In genomic region chr1:20483098-20483832, GRCh38 we compare ENCODE assay signal across 11 cellular contexts. TPM values are rescaled to one million over a fixed set of nuclear protein-coding genes. Genes with fewer than 3 reads are reported as not detected.
DNase-seq lines count a peak whose midpoint lies in the region; ATAC-seq, FAIRE-seq and TF ChIP-seq lines count a peak whose summit lies in the region.
"Had no signal": no experiment of that assay in that cellular context is flagged by ENCODE, and none has a peak within 500 bp of the region (broad histone marks: within the 10 kb centered on the region; RNA-seq: fewer than 3 reads in every experiment).

No MANE protein-coding gene starts in this region.

- no peak overlapping the region for H2BK15ac ChIP-seq in H1 (ENCODE audit: low read length)

- POLR2A ChIA-PET in A549 (lab: Yijun Ruan, JAX) (interaction anchor here (3.4 kb wide), 1 partner anchor 10 kb away, joined by 21 read pairs; no protein-coding TSS in a partner anchor), H1 (lab: Charles Lee; ENCODE audit: partially characterized antibody) (interaction anchor here (0.7 to 1.7 kb wide), 8 partner anchors 10 to 277 kb away, joined by 3 to 8 read pairs (median 3); no protein-coding TSS in a partner anchor), GM10248 (lab: Yijun Ruan, JAX) (no interaction called here)

- H4K20me1 ChIP-seq in Loucy (ENCODE audit: insufficient read depth, low read length, poor library complexity, severe bottlenecking) (peaks cover 5% of the 10 kb centered on the region), H1 (replicated peaks in 1 of 2; ENCODE audit: control insufficient read depth in 1 of 2, insufficient read depth in 2 of 2, low read length in 2 of 2) (peaks cover 3 to 7% of the 10 kb centered on the region in 2 experiments)

- H3K4me3 ChIP-seq in A549 (peak overlapping the region; percentile 95), Loucy (ENCODE audit: low read length, poor library complexity, severe bottlenecking) (peak overlapping the region; percentile 33), H1 (ENCODE audit: extremely low read depth in 1 of 4, insufficient read depth in 2 of 4, low read depth in 3 of 4, low read length in 4 of 4) (peak overlapping the region; percentile 61 to 74 (median 68); a peak in 6 of 8 replicates), muscle layer of duodenum (ENCODE audit: low read depth in 1 of 2, low read length in 2 of 2) (peak overlapping the region; percentile 65 to 87)

- no peak overlapping the region for H3K23ac ChIP-seq in H1 (ENCODE audit: insufficient read length)

- H3K14ac ChIP-seq in H1 (ENCODE audit: insufficient read length): no peak overlapping the region

- no peaks in the 10 kb centered on the region for H3K79me1 ChIP-seq in H1 (ENCODE audit: low read depth, low read length)

- ATAC-seq in A549: no peak
- no peak for ATAC-seq in GM21423 (IDR thresholded peaks at IDR 0.05; ENCODE audit: unreplicated experiment)
- no peak for ATAC-seq in GM18870 (IDR thresholded peaks at IDR 0.05; ENCODE audit: unreplicated experiment)

- TF ChIP-seq EP300 in A549 (IDR thresholded peaks at IDR 0.05): no peak
- TF ChIP-seq EP300 in H1 (IDR thresholded peaks at IDR 0.05; ENCODE audit: borderline replicate concordance in 1 of 2, low read depth in 2 of 2, low read length in 2 of 2): no peak

- peaks cover 11% of the 10 kb centered on the region for H3F3A ChIP-seq in Loucy (ENCODE audit: low read depth)

- H2BK20ac ChIP-seq in H1 (ENCODE audit: low read length): no peak overlapping the region

- WGBS in A549 (ENCODE audit: missing lambda C conversion rate): 20% methylated on average over 16 of the region's 16 CpGs
- 35% methylated on average over 16 of the region's 16 CpGs; no CpG with 5 or more reads in 1 of the 2 experiments for WGBS in H1 (ENCODE audit: extremely low coverage in 1 of 2, insufficient coverage in 1 of 2, insufficient read length in 1 of 2, insufficient replicate concordance in 2 of 2, low coverage in 1 of 2, low lambda C conversion rate in 2 of 2, missing lambda C conversion rate in 1 of 2), 2 experiments

- no peak overlapping the region for H4K8ac ChIP-seq in H1 (ENCODE audit: extremely low read depth, insufficient read depth, low read length)

- H3K79me2 ChIP-seq in Loucy (ENCODE audit: insufficient read depth, low read length): peaks cover 10% of the 10 kb centered on the region; the same call in 1 of the 2 replicates
- H3K79me2 ChIP-seq in H1 (ENCODE audit: control insufficient read depth in 1 of 2, insufficient read depth in 2 of 2, low read length in 2 of 2): no peaks in the 10 kb centered on the region

- TF ChIP-seq CTCF in A549 (IDR thresholded peaks at IDR 0.05) (no peak), Loucy (conservative IDR thresholded peaks at IDR 0.05; ENCODE audit: low read length) (no peak), H1 (IDR thresholded peaks at IDR 0.05; ENCODE audit: control extremely low read depth in 1 of 3, insufficient read depth in 1 of 3, low read depth in 1 of 3, low read length in 3 of 3) (no peak), GM10248 (IDR thresholded peaks at IDR 0.05; ENCODE audit: control extremely low read depth, extremely low read depth, low read depth, missing control alignments) (no peak)

- no peak overlapping the region for H3K56ac ChIP-seq in H1 (replicated peaks; ENCODE audit: insufficient read length, low read depth, low read length)

- H3K9me3 ChIP-seq in A549 (no peaks in the 10 kb centered on the region), Loucy (ENCODE audit: insufficient read depth, low read depth, low read length) (no peaks in the 10 kb centered on the region), H1 (ENCODE audit: insufficient read depth in 2 of 2, low read depth in 1 of 2, low read length in 1 of 2) (no peaks in the 10 kb centered on the region), muscle layer of duodenum (ENCODE audit: control insufficient read depth in 1 of 2, low read length in 2 of 2) (no peaks in the 10 kb centered on the region)

- CTCF ChIA-PET in A549 (lab: Yijun Ruan, JAX) (interaction anchor here (0.9 to 4.7 kb wide), 14 partner anchors 9 to 270 kb away, joined by 3 to 28 read pairs (median 4); no protein-coding TSS in a partner anchor), H1 (lab: Charles Lee; ENCODE audit: partially characterized antibody) (interaction anchor here (0.6 to 3.7 kb wide), 15 partner anchors 10 to 383 kb away, joined by 3 to 42 read pairs (median 4); no protein-coding TSS in a partner anchor), GM10248 (lab: Yijun Ruan, JAX) (interaction anchor here (1.0 to 3.4 kb wide), 3 partner anchors 10 to 288 kb away, joined by 3 to 18 read pairs (median 5); no protein-coding TSS in a partner anchor)

- no peak overlapping the region for H3K4ac ChIP-seq in H1 (replicated peaks; ENCODE audit: insufficient read length, low read depth, low read length)

- H3K27ac ChIP-seq in A549: peak overlapping the region; percentile 98 to 99
- H3K27ac ChIP-seq in H1 (ENCODE audit: low read depth, low read length): no peak overlapping the region
- no peak overlapping the region for H3K27ac ChIP-seq in muscle layer of duodenum (ENCODE audit: low read length)

- no peak for TF ChIP-seq POLR2A in A549 (IDR thresholded peaks at IDR 0.05; ENCODE audit: low read length)
- no peak for TF ChIP-seq POLR2A in H1 (IDR thresholded peaks at IDR 0.05; ENCODE audit: control extremely low read depth in 1 of 2, low read depth in 2 of 2, low read length in 2 of 2)

- no peak for FAIRE-seq in A549 (lab: Jason Lieb, UNC)
- FAIRE-seq in H1 (lab: Jason Lieb, UNC): no peak
- FAIRE-seq: D721Med, RCC 7860 had no signal

- H3K9me2 ChIP-seq in Loucy (replicated peaks; ENCODE audit: low read depth, low read length): no peaks in the 10 kb centered on the region

- H3K4me1 ChIP-seq in A549: peaks cover 52% of the 10 kb centered on the region
- peaks cover 28% of the 10 kb centered on the region for H3K4me1 ChIP-seq in Loucy (ENCODE audit: insufficient read depth, low read length, poor library complexity, severe bottlenecking)
- H3K4me1 ChIP-seq in H1 (replicated peaks in 1 of 4; ENCODE audit: control insufficient read depth in 3 of 4, insufficient read depth in 4 of 4, low read length in 3 of 4): peaks cover 6 to 31% (median 13%) of the 10 kb centered on the region in 4 experiments
- H3K4me1 ChIP-seq in muscle layer of duodenum (ENCODE audit: control insufficient read depth in 1 of 2, insufficient read depth in 2 of 2, low read length in 2 of 2): peaks cover 0 to 42% of the 10 kb centered on the region in 2 donors

- no peak overlapping the region for H4K5ac ChIP-seq in H1 (ENCODE audit: insufficient read length, low read depth, low read length)

- H4K91ac ChIP-seq in H1 (replicated peaks; ENCODE audit: insufficient read length, low read length): no peak overlapping the region

- peak overlapping the region; percentile 37 for H3K9ac ChIP-seq in Loucy (ENCODE audit: low read depth, low read length, poor library complexity, severe bottlenecking)
- no peak overlapping the region for H3K9ac ChIP-seq in H1 (replicated peaks in 1 of 4; ENCODE audit: extremely low read depth in 1 of 4, low read depth in 3 of 4, low read length in 3 of 4)

- no peak overlapping the region for H2BK12ac ChIP-seq in H1 (ENCODE audit: low read depth, low read length)

- H2AFZ ChIP-seq in Loucy (ENCODE audit: low read length) (no peak overlapping the region), H1 (ENCODE audit: low read length) (no peak overlapping the region)

- no peaks in the 10 kb centered on the region for H3K27me3 ChIP-seq in Loucy (ENCODE audit: insufficient read depth, low read length, poor library complexity, severe bottlenecking)
- H3K27me3 ChIP-seq in H1 (replicated peaks in 1 of 4; ENCODE audit: control insufficient read depth in 3 of 4, extremely low read depth in 1 of 4, insufficient read depth in 3 of 4, low read length in 3 of 4): peaks cover 4 to 52% (median 32%) of the 10 kb centered on the region in 4 experiments
- H3K27me3 ChIP-seq in muscle layer of duodenum (ENCODE audit: low read depth, low read length): no peaks in the 10 kb centered on the region

- no peak overlapping the region for H3K18ac ChIP-seq in H1 (ENCODE audit: extremely low read depth, low read length)

- TF ChIP-seq RAD21 in A549 (conservative IDR thresholded peaks at IDR 0.05 in 1 of 2, IDR thresholded peaks at IDR 0.05 in 1 of 2) (no peak; a peak in 1 of 5 replicates), H1 (IDR thresholded peaks at IDR 0.05 in 1 of 2, conservative IDR thresholded peaks at IDR 0.05 in 1 of 2; ENCODE audit: low read depth in 2 of 2, low read length in 2 of 2) (no peak)

- H3K36me3 ChIP-seq in Loucy (ENCODE audit: insufficient read depth, low read length): no peaks in the 10 kb centered on the region
- no peaks in the 10 kb centered on the region for H3K36me3 ChIP-seq in H1 (ENCODE audit: control insufficient read depth in 2 of 4, insufficient read depth in 4 of 4, low read length in 3 of 4)
- no peaks in the 10 kb centered on the region for H3K36me3 ChIP-seq in muscle layer of duodenum (ENCODE audit: control insufficient read depth in 1 of 2, insufficient read depth in 2 of 2, low read length in 2 of 2)

- H3K4me2 ChIP-seq in A549: peak overlapping the region; percentile 86
- H3K4me2 ChIP-seq in Loucy (ENCODE audit: low read depth, low read length, poor library complexity, severe bottlenecking): peak overlapping the region; percentile 65
- peak overlapping the region; percentile 82 to 96 for H3K4me2 ChIP-seq in H1 (ENCODE audit: insufficient read depth in 1 of 2, low read depth in 2 of 2, low read length in 2 of 2)

- peaks cover 31% of the 10 kb centered on the region for H3K23me2 ChIP-seq in H1 (ENCODE audit: low read depth, low read length)

- no peak overlapping the region for H2BK5ac ChIP-seq in H1 (ENCODE audit: low read depth, low read length)

- no peak overlapping the region for H2BK120ac ChIP-seq in H1 (replicated peaks; ENCODE audit: low read depth, low read length)

- DNase-seq in A549 (ENCODE audit: low read depth in 1 of 2, low spot score in 1 of 2): no peak
- no peak for DNase-seq in H1 (ENCODE audit: low read depth in 1 of 2, low spot score in 2 of 2)
- no peak for DNase-seq in GM10248 (ENCODE audit: extremely low spot score)
- no peak for DNase-seq in GM03348 (ENCODE audit: low spot score)
- DNase-seq: activated naive CD4-positive, alpha-beta T cell treated with Interleukin-2 at 50 U/mL for 16 hours had no signal

- no peak overlapping the region for H2AK5ac ChIP-seq in H1 (ENCODE audit: low read depth, low read length)

RNA-seq across cellular contexts. Expression of gene CAMK2N1, which starts 2.7 kb away (rescaled TPM):
- polyA plus RNA-seq in A549 (2011; rRNA removed) (38.9 and 49.7 TPM in 2 replicates), A549 (2017; fragmentation: RNase III; extraction: RNeasy Plus Mini Kit Qiagen cat#74134 plus additional on column Dnase treatment) (35.8 to 56.4 TPM (median 55.1 TPM) in 3 replicates), H1 (2011; rRNA removed) (1.8 and 2.3 TPM in 2 replicates)
- 17.8 and 19.6 TPM in 2 replicates for polyA plus RNA-seq in A549 (2012; cell fraction: cytosol; rRNA removed)
- 4.7 and 5.6 TPM in 2 replicates for polyA plus RNA-seq in A549 (2012; cell fraction: nucleus; rRNA removed)
- polyA minus RNA-seq in A549 (2011; rRNA and poly(A)+ RNA removed): 11.5 and 12.5 TPM in 2 replicates
- 5.6 and 7.4 TPM in 2 replicates for total RNA-seq in H1 (2021; fragmentation: NEBNext Ultra II Directional; extraction: Animal tissue kit (Norgen Biotek cat#: 25700))
- 2.2 TPM for polyA plus RNA-seq in H1 (2011; cell fraction: cytosol; rRNA removed)
- polyA plus RNA-seq in H1 (2011; cell fraction: nucleus; rRNA removed): 2.4 TPM
- polyA plus RNA-seq in H1 (2012, experiment 1 of 2): 4.4 to 6.6 TPM (median 4.5 TPM) in 4 replicates
- polyA plus RNA-seq in H1 (2012, experiment 2 of 2): 3.6 TPM
- polyA plus RNA-seq in H1 (2013, experiment 1 of 2): 8.6 TPM
- polyA plus RNA-seq in H1 (2013, experiment 2 of 2): 8.6 TPM
- 0.34 and 0.41 TPM in 2 replicates for polyA minus RNA-seq in H1 (2011; rRNA and poly(A)+ RNA removed)
- 2.3 TPM for polyA minus RNA-seq in H1 (2011; cell fraction: cytosol; rRNA and poly(A)+ RNA removed)
- 1.4 TPM for polyA minus RNA-seq in H1 (2011; cell fraction: nucleus; rRNA and poly(A)+ RNA removed)

RNA-seq across cellular contexts. Expression of gene MUL1, which starts 24.7 kb away (rescaled TPM):
- 20.0 and 22.9 TPM in 2 replicates for polyA plus RNA-seq in A549 (2011; rRNA removed)
- 18.5 and 22.8 TPM in 2 replicates for polyA plus RNA-seq in A549 (2012; cell fraction: cytosol; rRNA removed)
- polyA plus RNA-seq in A549 (2012; cell fraction: nucleus; rRNA removed): 22.4 and 24.4 TPM in 2 replicates
- 21.4 to 24.5 TPM (median 24.1 TPM) in 3 replicates for polyA plus RNA-seq in A549 (2017; fragmentation: RNase III; extraction: RNeasy Plus Mini Kit Qiagen cat#74134 plus additional on column Dnase treatment)
- 23.7 and 25.6 TPM in 2 replicates for polyA minus RNA-seq in A549 (2011; rRNA and poly(A)+ RNA removed)
- total RNA-seq in H1 (2021; fragmentation: NEBNext Ultra II Directional; extraction: Animal tissue kit (Norgen Biotek cat#: 25700)): 16.4 and 16.9 TPM in 2 replicates
- 20.5 and 20.8 TPM in 2 replicates for polyA plus RNA-seq in H1 (2011; rRNA removed)
- 17.4 TPM for polyA plus RNA-seq in H1 (2011; cell fraction: cytosol; rRNA removed)
- 20.6 TPM for polyA plus RNA-seq in H1 (2011; cell fraction: nucleus; rRNA removed)
- polyA plus RNA-seq in H1 (2012, experiment 1 of 2): 12.0 to 19.7 TPM (median 17.1 TPM) in 4 replicates
- polyA plus RNA-seq in H1 (2012, experiment 2 of 2): 22.2 TPM
- polyA plus RNA-seq in H1 (2013, experiment 1 of 2): 17.9 TPM
- 20.4 TPM for polyA plus RNA-seq in H1 (2013, experiment 2 of 2)
- 21.6 and 22.8 TPM in 2 replicates for polyA minus RNA-seq in H1 (2011; rRNA and poly(A)+ RNA removed)
- 10.4 TPM for polyA minus RNA-seq in H1 (2011; cell fraction: cytosol; rRNA and poly(A)+ RNA removed)
- 13.4 TPM for polyA minus RNA-seq in H1 (2011; cell fraction: nucleus; rRNA and poly(A)+ RNA removed)

Comparison
In these comparisons a context has a peak if more than half of its experiments do, and no peak if none do; other contexts are left out.
1. H3K27ac ChIP-seq: peak in A549 (2 of 2); none in H1 (single experiment) and muscle layer of duodenum (single experiment).
2. H3K4me3 ChIP-seq: peak in every context shown above with its lines; median percentile 95 in A549; 76 in muscle layer of duodenum; 68 in H1; 33 in Loucy.
3. Of the 18 proteins assayed by ChIP-seq in both H1 and A549: peak only in H1: none; only in A549: none; in both: CEBPB; in neither: 17.
4. Peak in every context shown above with its lines, with median percentiles within 50 percentile points of each other: H3K4me2 ChIP-seq.